1 cellular context compared by ENCODE assay signal in the genomic region with DNA sequence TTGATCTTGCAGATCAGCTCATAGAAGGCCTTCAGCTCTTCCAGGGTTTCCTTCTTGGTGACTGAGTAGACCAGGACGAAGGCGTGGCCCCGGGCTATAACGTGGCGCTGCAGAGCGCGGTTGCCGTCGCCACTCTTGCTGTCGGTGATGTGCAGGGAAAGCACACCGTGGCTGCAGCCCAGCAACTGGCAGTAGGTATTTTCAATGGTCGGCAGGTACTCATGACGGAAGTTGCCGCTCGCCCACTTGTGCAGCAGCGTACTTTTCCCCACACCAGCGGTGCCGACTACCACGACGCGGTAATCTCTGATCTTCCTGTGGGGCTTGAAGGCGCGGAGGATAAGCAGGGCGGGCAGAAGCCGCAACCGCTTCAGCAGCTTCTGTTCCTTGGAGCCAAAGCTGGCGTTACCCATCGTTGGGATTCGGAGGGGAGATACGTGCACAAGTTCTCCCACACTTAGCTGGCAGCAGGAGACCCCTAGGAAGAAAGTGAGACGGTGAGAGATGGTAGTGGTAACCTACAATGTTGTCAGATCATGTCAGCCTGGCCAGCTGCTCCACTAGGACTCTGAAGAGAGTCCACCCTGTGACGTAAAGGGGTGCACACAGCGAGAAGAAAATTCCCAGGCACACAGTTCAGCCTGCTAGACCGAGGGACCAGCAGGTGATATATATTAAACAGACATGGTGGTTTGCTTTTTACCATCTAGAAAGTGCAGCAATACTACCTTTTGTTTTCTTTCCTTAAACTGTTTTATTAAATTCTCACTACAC.
TF ChIP-seq lines count a peak whose summit lies in the region.

No MANE protein-coding gene starts in this region.

TF ChIP-seq in K562, 482 proteins besides CTCF, POLR2A, EP300 and RAD21 (continued from another document and continues in another):
- TF ChIP-seq, protein P1, sequence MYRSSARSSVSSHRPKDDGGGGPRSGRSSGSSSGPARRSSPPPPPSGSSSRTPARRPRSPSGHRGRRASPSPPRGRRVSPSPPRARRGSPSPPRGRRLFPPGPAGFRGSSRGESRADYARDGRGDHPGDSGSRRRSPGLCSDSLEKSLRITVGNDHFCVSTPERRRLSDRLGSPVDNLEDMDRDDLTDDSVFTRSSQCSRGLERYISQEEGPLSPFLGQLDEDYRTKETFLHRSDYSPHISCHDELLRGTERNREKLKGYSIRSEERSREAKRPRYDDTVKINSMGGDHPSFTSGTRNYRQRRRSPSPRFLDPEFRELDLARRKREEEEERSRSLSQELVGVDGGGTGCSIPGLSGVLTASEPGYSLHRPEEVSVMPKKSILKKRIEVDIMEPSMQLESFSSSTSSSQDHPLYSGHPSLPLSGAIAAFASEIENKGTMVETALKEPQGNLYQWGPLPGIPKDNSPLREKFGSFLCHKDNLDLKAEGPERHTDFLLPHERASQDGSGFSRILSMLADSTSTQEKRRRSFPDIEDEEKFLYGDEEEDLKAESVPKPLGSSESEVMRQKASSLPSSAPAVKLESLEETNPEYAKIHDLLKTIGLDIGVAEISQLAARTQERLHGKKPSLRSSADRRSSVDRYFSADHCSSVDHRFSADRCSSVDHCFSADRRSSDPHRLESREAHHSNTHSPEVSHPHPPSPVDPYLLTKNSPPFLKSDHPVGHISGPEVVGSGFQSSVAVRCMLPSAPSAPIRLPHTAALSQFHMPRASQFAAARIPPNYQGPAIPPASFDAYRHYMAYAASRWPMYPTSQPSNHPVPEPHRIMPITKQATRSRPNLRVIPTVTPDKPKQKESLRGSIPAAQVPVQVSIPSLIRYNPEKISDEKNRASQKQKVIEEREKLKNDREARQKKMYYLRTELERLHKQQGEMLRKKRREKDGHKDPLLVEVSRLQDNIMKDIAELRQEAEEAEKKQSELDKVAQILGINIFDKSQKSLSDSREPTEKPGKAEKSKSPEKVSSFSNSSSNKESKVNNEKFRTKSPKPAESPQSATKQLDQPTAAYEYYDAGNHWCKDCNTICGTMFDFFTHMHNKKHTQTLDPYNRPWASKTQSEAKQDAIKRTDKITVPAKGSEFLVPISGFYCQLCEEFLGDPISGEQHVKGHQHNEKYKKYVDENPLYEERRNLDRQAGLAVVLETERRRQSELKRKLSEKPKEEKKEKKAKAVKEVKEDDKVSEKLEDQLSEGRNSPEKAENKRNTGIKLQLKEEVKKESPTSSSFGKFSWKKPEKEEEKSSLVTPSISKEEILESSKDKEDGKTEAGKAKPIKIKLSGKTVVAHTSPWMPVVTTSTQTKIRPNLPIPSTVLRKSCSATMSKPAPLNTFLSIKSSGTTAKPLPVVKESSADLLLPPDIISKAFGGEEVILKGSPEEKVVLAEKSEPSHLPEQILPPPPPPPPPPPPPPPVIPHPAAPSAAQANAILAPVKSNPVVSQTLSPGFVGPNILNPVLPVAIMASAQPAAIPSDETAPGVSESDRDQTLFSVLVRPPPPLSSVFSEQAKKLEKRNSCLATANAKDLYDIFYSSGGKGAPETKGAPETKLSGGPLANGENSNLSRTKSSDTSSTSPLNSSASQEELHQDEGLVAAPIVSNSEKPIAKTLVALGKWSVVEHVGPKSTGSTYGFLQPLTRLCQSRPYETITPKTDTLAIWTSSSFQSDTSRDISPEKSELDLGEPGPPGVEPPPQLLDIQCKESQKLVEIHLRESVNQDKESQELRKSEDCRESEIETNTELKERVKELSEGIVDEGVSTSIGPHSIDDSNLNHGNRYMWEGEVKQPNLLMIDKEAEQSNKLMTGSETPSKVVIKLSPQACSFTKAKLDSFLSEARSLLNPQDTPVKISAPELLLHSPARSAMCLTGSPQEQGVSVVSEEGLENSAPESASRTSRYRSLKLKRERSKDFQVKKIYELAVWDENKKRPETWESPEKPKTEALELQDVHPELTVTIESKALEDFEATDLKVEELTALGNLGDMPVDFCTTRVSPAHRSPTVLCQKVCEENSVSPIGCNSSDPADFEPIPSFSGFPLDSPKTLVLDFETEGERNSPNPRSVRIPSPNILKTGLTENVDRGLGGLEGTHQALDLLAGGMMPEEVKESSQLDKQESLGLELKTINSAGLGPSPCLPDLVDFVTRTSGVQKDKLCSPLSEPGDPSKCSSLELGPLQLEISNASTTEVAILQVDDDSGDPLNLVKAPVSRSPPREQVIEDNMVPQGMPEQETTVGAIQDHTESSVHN (IDR thresholded peaks at IDR 0.05; ENCODE audit: borderline replicate concordance in 1 of 2, low read depth in 1 of 2) = no peak
- TF ChIP-seq, protein P2, sequence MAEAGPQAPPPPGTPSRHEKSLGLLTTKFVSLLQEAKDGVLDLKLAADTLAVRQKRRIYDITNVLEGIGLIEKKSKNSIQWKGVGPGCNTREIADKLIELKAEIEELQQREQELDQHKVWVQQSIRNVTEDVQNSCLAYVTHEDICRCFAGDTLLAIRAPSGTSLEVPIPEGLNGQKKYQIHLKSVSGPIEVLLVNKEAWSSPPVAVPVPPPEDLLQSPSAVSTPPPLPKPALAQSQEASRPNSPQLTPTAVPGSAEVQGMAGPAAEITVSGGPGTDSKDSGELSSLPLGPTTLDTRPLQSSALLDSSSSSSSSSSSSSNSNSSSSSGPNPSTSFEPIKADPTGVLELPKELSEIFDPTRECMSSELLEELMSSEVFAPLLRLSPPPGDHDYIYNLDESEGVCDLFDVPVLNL (CRISPR knock-in tag; IDR thresholded peaks at IDR 0.05; ENCODE audit: low read depth) = no peak
- TF ChIP-seq ZNF121 (CRISPR knock-in tag; conservative IDR thresholded peaks at IDR 0.05) (no peak), SREBF2 (CRISPR knock-in tag; IDR thresholded peaks at IDR 0.05) (no peak), ARHGAP35 (IDR thresholded peaks at IDR 0.05; ENCODE audit: partially characterized antibody) (no peak), KLF10 (CRISPR knock-in tag; IDR thresholded peaks at IDR 0.05) (no peak), ELF4 (CRISPR knock-in tag; IDR thresholded peaks at IDR 0.05) (no peak), KDM4B (IDR thresholded peaks at IDR 0.05; ENCODE audit: borderline replicate concordance in 2 of 2, low read depth in 1 of 2) (no peak), MAFG (tag; conservative IDR thresholded peaks at IDR 0.05) (no peak), SAP30 (IDR thresholded peaks at IDR 0.05; ENCODE audit: borderline replicate concordance, insufficient read depth, low read depth, low read length, poor library complexity, severe bottlenecking) (no peak), SMAD3 (CRISPR knock-in tag; conservative IDR thresholded peaks at IDR 0.05) (no peak), MAZ (CRISPR knock-in tag; conservative IDR thresholded peaks at IDR 0.05 in 1 of 2, IDR thresholded peaks at IDR 0.05 in 1 of 2) (peak; percentile 46 to 50; a peak in 1 of 4 replicates), MXI1 (IDR thresholded peaks at IDR 0.05; ENCODE audit: low read depth, low read length) (no peak), TFAM (CRISPR knock-in tag; conservative IDR thresholded peaks at IDR 0.05) (no peak), NCOA4 (IDR thresholded peaks at IDR 0.05; ENCODE audit: partially characterized antibody) (no peak), SLC30A9 (CRISPR knock-in tag; IDR thresholded peaks at IDR 0.05) (no peak), ARID1B (IDR thresholded peaks at IDR 0.05) (no peak), RBFOX2 (IDR thresholded peaks at IDR 0.05; ENCODE audit: low read depth, low read length) (peak; percentile 61), COPS2 (conservative IDR thresholded peaks at IDR 0.05) (no peak)
- TF ChIP-seq, protein P3, sequence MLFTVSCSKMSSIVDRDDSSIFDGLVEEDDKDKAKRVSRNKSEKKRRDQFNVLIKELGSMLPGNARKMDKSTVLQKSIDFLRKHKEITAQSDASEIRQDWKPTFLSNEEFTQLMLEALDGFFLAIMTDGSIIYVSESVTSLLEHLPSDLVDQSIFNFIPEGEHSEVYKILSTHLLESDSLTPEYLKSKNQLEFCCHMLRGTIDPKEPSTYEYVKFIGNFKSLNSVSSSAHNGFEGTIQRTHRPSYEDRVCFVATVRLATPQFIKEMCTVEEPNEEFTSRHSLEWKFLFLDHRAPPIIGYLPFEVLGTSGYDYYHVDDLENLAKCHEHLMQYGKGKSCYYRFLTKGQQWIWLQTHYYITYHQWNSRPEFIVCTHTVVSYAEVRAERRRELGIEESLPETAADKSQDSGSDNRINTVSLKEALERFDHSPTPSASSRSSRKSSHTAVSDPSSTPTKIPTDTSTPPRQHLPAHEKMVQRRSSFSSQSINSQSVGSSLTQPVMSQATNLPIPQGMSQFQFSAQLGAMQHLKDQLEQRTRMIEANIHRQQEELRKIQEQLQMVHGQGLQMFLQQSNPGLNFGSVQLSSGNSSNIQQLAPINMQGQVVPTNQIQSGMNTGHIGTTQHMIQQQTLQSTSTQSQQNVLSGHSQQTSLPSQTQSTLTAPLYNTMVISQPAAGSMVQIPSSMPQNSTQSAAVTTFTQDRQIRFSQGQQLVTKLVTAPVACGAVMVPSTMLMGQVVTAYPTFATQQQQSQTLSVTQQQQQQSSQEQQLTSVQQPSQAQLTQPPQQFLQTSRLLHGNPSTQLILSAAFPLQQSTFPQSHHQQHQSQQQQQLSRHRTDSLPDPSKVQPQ (CRISPR knock-in tag; IDR thresholded peaks at IDR 0.05; ENCODE audit: borderline replicate concordance) = no peak
- TF ChIP-seq, protein P4, sequence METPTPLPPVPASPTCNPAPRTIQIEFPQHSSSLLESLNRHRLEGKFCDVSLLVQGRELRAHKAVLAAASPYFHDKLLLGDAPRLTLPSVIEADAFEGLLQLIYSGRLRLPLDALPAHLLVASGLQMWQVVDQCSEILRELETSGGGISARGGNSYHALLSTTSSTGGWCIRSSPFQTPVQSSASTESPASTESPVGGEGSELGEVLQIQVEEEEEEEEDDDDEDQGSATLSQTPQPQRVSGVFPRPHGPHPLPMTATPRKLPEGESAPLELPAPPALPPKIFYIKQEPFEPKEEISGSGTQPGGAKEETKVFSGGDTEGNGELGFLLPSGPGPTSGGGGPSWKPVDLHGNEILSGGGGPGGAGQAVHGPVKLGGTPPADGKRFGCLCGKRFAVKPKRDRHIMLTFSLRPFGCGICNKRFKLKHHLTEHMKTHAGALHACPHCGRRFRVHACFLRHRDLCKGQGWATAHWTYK (CRISPR knock-in tag; IDR thresholded peaks at IDR 0.05) = no peak
- TF ChIP-seq, protein P5, sequence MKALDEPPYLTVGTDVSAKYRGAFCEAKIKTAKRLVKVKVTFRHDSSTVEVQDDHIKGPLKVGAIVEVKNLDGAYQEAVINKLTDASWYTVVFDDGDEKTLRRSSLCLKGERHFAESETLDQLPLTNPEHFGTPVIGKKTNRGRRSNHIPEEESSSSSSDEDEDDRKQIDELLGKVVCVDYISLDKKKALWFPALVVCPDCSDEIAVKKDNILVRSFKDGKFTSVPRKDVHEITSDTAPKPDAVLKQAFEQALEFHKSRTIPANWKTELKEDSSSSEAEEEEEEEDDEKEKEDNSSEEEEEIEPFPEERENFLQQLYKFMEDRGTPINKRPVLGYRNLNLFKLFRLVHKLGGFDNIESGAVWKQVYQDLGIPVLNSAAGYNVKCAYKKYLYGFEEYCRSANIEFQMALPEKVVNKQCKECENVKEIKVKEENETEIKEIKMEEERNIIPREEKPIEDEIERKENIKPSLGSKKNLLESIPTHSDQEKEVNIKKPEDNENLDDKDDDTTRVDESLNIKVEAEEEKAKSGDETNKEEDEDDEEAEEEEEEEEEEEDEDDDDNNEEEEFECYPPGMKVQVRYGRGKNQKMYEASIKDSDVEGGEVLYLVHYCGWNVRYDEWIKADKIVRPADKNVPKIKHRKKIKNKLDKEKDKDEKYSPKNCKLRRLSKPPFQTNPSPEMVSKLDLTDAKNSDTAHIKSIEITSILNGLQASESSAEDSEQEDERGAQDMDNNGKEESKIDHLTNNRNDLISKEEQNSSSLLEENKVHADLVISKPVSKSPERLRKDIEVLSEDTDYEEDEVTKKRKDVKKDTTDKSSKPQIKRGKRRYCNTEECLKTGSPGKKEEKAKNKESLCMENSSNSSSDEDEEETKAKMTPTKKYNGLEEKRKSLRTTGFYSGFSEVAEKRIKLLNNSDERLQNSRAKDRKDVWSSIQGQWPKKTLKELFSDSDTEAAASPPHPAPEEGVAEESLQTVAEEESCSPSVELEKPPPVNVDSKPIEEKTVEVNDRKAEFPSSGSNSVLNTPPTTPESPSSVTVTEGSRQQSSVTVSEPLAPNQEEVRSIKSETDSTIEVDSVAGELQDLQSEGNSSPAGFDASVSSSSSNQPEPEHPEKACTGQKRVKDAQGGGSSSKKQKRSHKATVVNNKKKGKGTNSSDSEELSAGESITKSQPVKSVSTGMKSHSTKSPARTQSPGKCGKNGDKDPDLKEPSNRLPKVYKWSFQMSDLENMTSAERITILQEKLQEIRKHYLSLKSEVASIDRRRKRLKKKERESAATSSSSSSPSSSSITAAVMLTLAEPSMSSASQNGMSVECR (CRISPR knock-in tag; IDR thresholded peaks at IDR 0.05) = no peak; the same call in 1 of the 2 replicates
- TF ChIP-seq, protein P6, sequence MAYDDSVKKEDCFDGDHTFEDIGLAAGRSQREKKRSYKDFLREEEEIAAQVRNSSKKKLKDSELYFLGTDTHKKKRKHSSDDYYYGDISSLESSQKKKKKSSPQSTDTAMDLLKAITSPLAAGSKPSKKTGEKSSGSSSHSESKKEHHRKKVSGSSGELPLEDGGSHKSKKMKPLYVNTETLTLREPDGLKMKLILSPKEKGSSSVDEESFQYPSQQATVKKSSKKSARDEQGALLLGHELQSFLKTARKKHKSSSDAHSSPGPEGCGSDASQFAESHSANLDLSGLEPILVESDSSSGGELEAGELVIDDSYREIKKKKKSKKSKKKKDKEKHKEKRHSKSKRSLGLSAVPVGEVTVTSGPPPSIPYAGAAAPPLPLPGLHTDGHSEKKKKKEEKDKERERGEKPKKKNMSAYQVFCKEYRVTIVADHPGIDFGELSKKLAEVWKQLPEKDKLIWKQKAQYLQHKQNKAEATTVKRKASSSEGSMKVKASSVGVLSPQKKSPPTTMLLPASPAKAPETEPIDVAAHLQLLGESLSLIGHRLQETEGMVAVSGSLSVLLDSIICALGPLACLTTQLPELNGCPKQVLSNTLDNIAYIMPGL (CRISPR knock-in tag; IDR thresholded peaks at IDR 0.05) = no peak
- TF ChIP-seq, protein P7, sequence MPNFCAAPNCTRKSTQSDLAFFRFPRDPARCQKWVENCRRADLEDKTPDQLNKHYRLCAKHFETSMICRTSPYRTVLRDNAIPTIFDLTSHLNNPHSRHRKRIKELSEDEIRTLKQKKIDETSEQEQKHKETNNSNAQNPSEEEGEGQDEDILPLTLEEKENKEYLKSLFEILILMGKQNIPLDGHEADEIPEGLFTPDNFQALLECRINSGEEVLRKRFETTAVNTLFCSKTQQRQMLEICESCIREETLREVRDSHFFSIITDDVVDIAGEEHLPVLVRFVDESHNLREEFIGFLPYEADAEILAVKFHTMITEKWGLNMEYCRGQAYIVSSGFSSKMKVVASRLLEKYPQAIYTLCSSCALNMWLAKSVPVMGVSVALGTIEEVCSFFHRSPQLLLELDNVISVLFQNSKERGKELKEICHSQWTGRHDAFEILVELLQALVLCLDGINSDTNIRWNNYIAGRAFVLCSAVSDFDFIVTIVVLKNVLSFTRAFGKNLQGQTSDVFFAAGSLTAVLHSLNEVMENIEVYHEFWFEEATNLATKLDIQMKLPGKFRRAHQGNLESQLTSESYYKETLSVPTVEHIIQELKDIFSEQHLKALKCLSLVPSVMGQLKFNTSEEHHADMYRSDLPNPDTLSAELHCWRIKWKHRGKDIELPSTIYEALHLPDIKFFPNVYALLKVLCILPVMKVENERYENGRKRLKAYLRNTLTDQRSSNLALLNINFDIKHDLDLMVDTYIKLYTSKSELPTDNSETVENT (CRISPR knock-in tag; IDR thresholded peaks at IDR 0.05) = no peak
